Comparison of ENCODE assay signal across 30 cellular contexts in the genomic region with DNA sequence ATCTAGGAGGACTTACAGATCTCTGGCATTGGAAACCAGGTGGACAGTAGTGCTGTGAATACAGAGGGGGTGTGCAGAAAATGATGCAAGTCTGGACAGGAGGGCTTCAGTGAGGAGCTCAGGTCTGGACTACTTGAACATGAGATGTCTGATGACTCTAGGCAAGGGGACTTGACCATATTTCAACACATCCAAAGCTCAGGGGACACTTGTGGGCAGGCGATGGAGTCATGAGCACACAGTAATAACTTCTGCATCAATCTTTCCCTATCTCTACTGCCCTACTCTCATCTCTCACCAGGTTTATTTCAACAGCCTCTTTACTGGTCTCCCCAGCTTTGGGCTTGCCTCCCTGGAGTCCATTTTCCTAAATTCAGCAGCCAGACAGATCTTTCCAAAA. TPM values are rescaled to one million over a fixed set of nuclear protein-coding genes. Genes with fewer than 3 reads are reported as not detected.
"Had no signal": no experiment of that assay in that cellular context is flagged by ENCODE, and none has a peak within 500 bp of the region (broad histone marks: within the 10 kb centered on the region; RNA-seq: fewer than 3 reads in every experiment).

No MANE protein-coding gene starts in this region.

- H3K4me3 ChIP-seq: esophagus muscularis mucosa, neural progenitor cell, sigmoid colon, transverse colon, vagina had no signal

- ATAC-seq: activated CD4-positive, CD25-positive, alpha-beta regulatory T cell treated with anti-CD3 and anti-CD28 coated beads, Interleukin-2, amount 50 U/mL, for 24 hours; natural killer cell; stimulated activated effector memory CD8-positive, alpha-beta T cell treated with anti-CD3 and anti-CD28 coated beads, Interleukin-12 subunit alpha, Interleukin-12 subunit beta, amount 100 ng/mL, for 72 hours; T-helper 17 cell had no signal

- H3K9me3 Mint-ChIP-seq: activated CD4-positive, alpha-beta memory T cell treated with anti-CD3 and anti-CD28 coated beads, Interleukin-2, amount 10 ng/mL, durations not matched to agents 7 days and 5 days; activated naive CD4-positive, alpha-beta T cell treated with anti-CD3 and anti-CD28 coated beads, Interleukin-2, amount 10 ng/mL, durations not matched to agents 7 days and 5 days; activated naive CD8-positive, alpha-beta T cell treated with anti-CD3 and anti-CD28 coated beads, Interleukin-2, amount 10 ng/mL, durations not matched to agents 7 days and 5 days; activated T-cell treated with anti-CD3 and anti-CD28 coated beads, Interleukin-2, amount 50 U/mL, for 24 hours; central memory CD8-positive, alpha-beta T cell; natural killer cell; neural progenitor cell; stimulated activated effector memory CD8-positive, alpha-beta T cell treated with anti-CD3 and anti-CD28 coated beads, Interleukin-12 subunit alpha, Interleukin-12 subunit beta, amount 100 ng/mL, for 72 hours had no signal

- H3K27ac Mint-ChIP-seq: activated CD4-positive, alpha-beta memory T cell treated with anti-CD3 and anti-CD28 coated beads, Interleukin-2, amount 10 ng/mL, durations not matched to agents 7 days and 5 days; activated naive CD4-positive, alpha-beta T cell treated with anti-CD3 and anti-CD28 coated beads, Interleukin-2, amount 10 ng/mL, durations not matched to agents 7 days and 5 days; activated naive CD8-positive, alpha-beta T cell treated with anti-CD3 and anti-CD28 coated beads, Interleukin-2, amount 10 ng/mL, durations not matched to agents 7 days and 5 days; activated T-cell treated with anti-CD3 and anti-CD28 coated beads, Interleukin-2, amount 50 U/mL, for 24 hours; natural killer cell; stimulated activated effector memory CD8-positive, alpha-beta T cell treated with anti-CD3 and anti-CD28 coated beads, Interleukin-12 subunit alpha, Interleukin-12 subunit beta, amount 100 ng/mL, for 72 hours; T-helper 17 cell had no signal

- H3K27me3 Mint-ChIP-seq: activated naive CD4-positive, alpha-beta T cell treated with anti-CD3 and anti-CD28 coated beads, Interleukin-2, amount 10 ng/mL, durations not matched to agents 7 days and 5 days had no signal

- H3K27ac ChIP-seq: esophagus muscularis mucosa, neural progenitor cell, sigmoid colon, transverse colon, vagina, WERI-Rb-1 had no signal

- H3K36me3 ChIP-seq: neural progenitor cell, sigmoid colon, transverse colon, vagina, WERI-Rb-1 had no signal

- H3K4me2 ChIP-seq: neural progenitor cell had no signal

- H2AFZ ChIP-seq: neural progenitor cell had no signal

- H3K4me1 Mint-ChIP-seq: activated CD4-positive, alpha-beta memory T cell treated with anti-CD3 and anti-CD28 coated beads, Interleukin-2, amount 10 ng/mL, durations not matched to agents 7 days and 5 days; activated naive CD4-positive, alpha-beta T cell treated with anti-CD3 and anti-CD28 coated beads, Interleukin-2, amount 10 ng/mL, durations not matched to agents 7 days and 5 days; activated naive CD8-positive, alpha-beta T cell treated with anti-CD3 and anti-CD28 coated beads, Interleukin-2, amount 10 ng/mL, durations not matched to agents 7 days and 5 days; central memory CD8-positive, alpha-beta T cell; natural killer cell; stimulated activated effector memory CD8-positive, alpha-beta T cell treated with anti-CD3 and anti-CD28 coated beads, Interleukin-12 subunit alpha, Interleukin-12 subunit beta, amount 100 ng/mL, for 72 hours; T-helper 17 cell had no signal

- H3K4me1 ChIP-seq: sigmoid colon, vagina had no signal

- H3K4me3 Mint-ChIP-seq: activated CD4-positive, alpha-beta memory T cell treated with anti-CD3 and anti-CD28 coated beads, Interleukin-2, amount 10 ng/mL, durations not matched to agents 7 days and 5 days; activated naive CD4-positive, alpha-beta T cell treated with anti-CD3 and anti-CD28 coated beads, Interleukin-2, amount 10 ng/mL, durations not matched to agents 7 days and 5 days; activated naive CD8-positive, alpha-beta T cell treated with anti-CD3 and anti-CD28 coated beads, Interleukin-2, amount 10 ng/mL, durations not matched to agents 7 days and 5 days; activated T-cell treated with anti-CD3 and anti-CD28 coated beads, Interleukin-2, amount 50 U/mL, for 24 hours; central memory CD8-positive, alpha-beta T cell; natural killer cell; neural progenitor cell; stimulated activated effector memory CD8-positive, alpha-beta T cell treated with anti-CD3 and anti-CD28 coated beads, Interleukin-12 subunit alpha, Interleukin-12 subunit beta, amount 100 ng/mL, for 72 hours; T-helper 17 cell had no signal

- H3K9me3 ChIP-seq: esophagus muscularis mucosa, sigmoid colon, transverse colon, vagina had no signal

- DNase-seq: activated CD4-positive, alpha-beta memory T cell treated with anti-CD3 and anti-CD28 coated beads, Interleukin-2, amount 10 ng/mL, durations not matched to agents 7 days and 5 days; activated CD4-positive, alpha-beta T cell treated with anti-CD3 and anti-CD28 coated beads for 48 hours; activated CD8-positive, alpha-beta memory T cell treated with anti-CD3 and anti-CD28 coated beads, Interleukin-2, amount 50 U/mL, for 48 hours; activated gamma-delta T cell; activated naive CD4-positive, alpha-beta T cell treated with anti-CD3 and anti-CD28 coated beads, Interleukin-2, amount 10 ng/mL, durations not matched to agents 7 days and 5 days; activated naive CD8-positive, alpha-beta T cell treated with anti-CD3 and anti-CD28 coated beads, Interleukin-2, amount 10 ng/mL, durations not matched to agents 7 days and 5 days; activated T-cell treated with anti-CD3 and anti-CD28 coated beads, Interleukin-2, amount 50 U/mL, for 24 hours; dermis blood vessel endothelial cell; effector CD4-positive, alpha-beta T cell; head of caudate nucleus; hippocampal formation; left cardiac atrium; mesenchymal stem cell; natural killer cell; occipital lobe; posterior cingulate gyrus; sigmoid colon; small intestine; stimulated activated CD4-positive, alpha-beta T cell treated with anti-CD3 and anti-CD28 coated beads, Interleukin-4, amount 100 ng/mL, for 24 hours; T-helper 17 cell; T1000; transverse colon; WERI-Rb-1 had no signal

- H3K27me3 ChIP-seq: esophagus muscularis mucosa, neural progenitor cell, sigmoid colon, transverse colon, vagina had no signal

- H3K36me3 Mint-ChIP-seq: activated naive CD4-positive, alpha-beta T cell treated with anti-CD3 and anti-CD28 coated beads, Interleukin-2, amount 10 ng/mL, durations not matched to agents 7 days and 5 days; activated naive CD8-positive, alpha-beta T cell treated with anti-CD3 and anti-CD28 coated beads, Interleukin-2, amount 10 ng/mL, durations not matched to agents 7 days and 5 days; natural killer cell; neural progenitor cell; stimulated activated effector memory CD8-positive, alpha-beta T cell treated with anti-CD3 and anti-CD28 coated beads, Interleukin-12 subunit alpha, Interleukin-12 subunit beta, amount 100 ng/mL, for 72 hours had no signal

RNA-seq across cellular contexts. Expression of a gene that starts 21.9 kb away (rescaled TPM):
- total RNA-seq: activated CD4-positive, alpha-beta memory T cell treated with anti-CD3 and anti-CD28 coated beads, Interleukin-2, amount 10 ng/mL, durations not matched to agents 7 days and 5 days; activated naive CD8-positive, alpha-beta T cell treated with anti-CD3 and anti-CD28 coated beads, Interleukin-2, amount 10 ng/mL, durations not matched to agents 7 days and 5 days; dermis blood vessel endothelial cell; mononuclear cell; natural killer cell; T-helper 17 cell had no signal

RNA-seq across cellular contexts. Expression of a gene that starts 41.3 kb away (rescaled TPM):
- total RNA-seq: activated CD4-positive, alpha-beta memory T cell treated with anti-CD3 and anti-CD28 coated beads, Interleukin-2, amount 10 ng/mL, durations not matched to agents 7 days and 5 days; activated naive CD8-positive, alpha-beta T cell treated with anti-CD3 and anti-CD28 coated beads, Interleukin-2, amount 10 ng/mL, durations not matched to agents 7 days and 5 days; dermis blood vessel endothelial cell; mononuclear cell; natural killer cell; T-helper 17 cell; transverse colon had no signal
